1 cellular context compared by ENCODE assay signal in genomic region chr1:56139786-56140185, GRCh38.
TF ChIP-seq lines count a peak whose summit lies in the region.

No MANE protein-coding gene starts in this region.

TF ChIP-seq in GM23338, 12 proteins besides CTCF, POLR2A, EP300 and RAD21 (continued from another document):
- no peak for TF ChIP-seq ZNF462 (CRISPR knock-in tag; IDR thresholded peaks at IDR 0.05)
- TF ChIP-seq NANOG (IDR thresholded peaks at IDR 0.05; ENCODE audit: borderline replicate concordance) = no peak
- no peak for TF ChIP-seq POLR2AphosphoS5 (IDR thresholded peaks at IDR 0.05; ENCODE audit: low read depth)
- no peak for TF ChIP-seq CREB1 (CRISPR knock-in tag; IDR thresholded peaks at IDR 0.05; ENCODE audit: low read depth)
- no peak for TF ChIP-seq ZNF114 (CRISPR knock-in tag; IDR thresholded peaks at IDR 0.05)
- TF ChIP-seq STAT1 (IDR thresholded peaks at IDR 0.05; ENCODE audit: unreplicated experiment) = no peak
- no peak for TF ChIP-seq EZH2phosphoT487 (IDR thresholded peaks at IDR 0.05; ENCODE audit: unreplicated experiment)
